10 cellular contexts compared by ENCODE assay signal in genomic region chrX:154437971-154438893, GRCh38. TPM values are rescaled to one million over a fixed set of nuclear protein-coding genes. Genes with fewer than 3 reads are reported as not detected.
A peak's percentile ranks its signal among the peaks of the same experiment; 100 is the strongest.
DNase-seq lines count a peak whose midpoint lies in the region; ATAC-seq and TF ChIP-seq lines count a peak whose summit lies in the region.
"Had no signal": no experiment of that assay in that cellular context is flagged by ENCODE, and none has a peak within 500 bp of the region (broad histone marks: within the 10 kb centered on the region; RNA-seq: fewer than 3 reads in every experiment).

No MANE protein-coding gene starts in this region.

- DNase-seq in Calu3 (no peak), Peyer's patch (no peak), epithelial cell of proximal tubule (ENCODE audit: low read depth) (no peak), NOMO-1 treated with DMSO at 0.1 percent for 48 hours (lab: John Stamatoyannopoulos, UW; ENCODE audit: unreplicated experiment) (no peak), HuH-7 (ENCODE audit: low spot score) (no peak)
- DNase-seq: stimulated activated CD4-positive, alpha-beta T cell treated with anti-CD3 and anti-CD28 coated beads, Interleukin-1b, Interleukin-23, amount 100 ng/mL, for 48 hours had no signal

- H3K36me3 ChIP-seq in Peyer's patch (peaks cover 0 to 25% (median 0%) of the 10 kb centered on the region in 3 donors), parathyroid adenoma (ENCODE audit: control insufficient read depth, insufficient read depth, low read length) (no peaks in the 10 kb centered on the region)

- H3K4me3 ChIP-seq in Peyer's patch (peak overlapping the region; percentile 68 to 81 (median 75)), epithelial cell of proximal tubule (ENCODE audit: low read depth, low read length) (peak overlapping the region; percentile 65), parathyroid adenoma (ENCODE audit: low read depth, low read length) (peak overlapping the region; percentile 46)

- H3K27ac ChIP-seq in Peyer's patch (peak overlapping the region in 1 of 4 donors; percentile 92), parathyroid adenoma (no peak overlapping the region)

- no peaks in the 10 kb centered on the region for H3K27me3 Mint-ChIP-seq in Calu3 (ENCODE audit: unreplicated experiment)

- H3K9ac ChIP-seq in parathyroid adenoma = no peak overlapping the region

- no TSS peak for BruUV-seq in Calu3 (replicated peaks; lab: Mats Ljungman, UMichigan)

- CTCF ChIA-PET in Calu3 (lab: Charles Lee) = no interaction called here

- H3K79me2 ChIP-seq in parathyroid adenoma = peaks cover 6% of the 10 kb centered on the region

- no peak for ATAC-seq in GM19452 (IDR thresholded peaks at IDR 0.05; ENCODE audit: unreplicated experiment)
- ATAC-seq in HG03045 (IDR thresholded peaks at IDR 0.05; ENCODE audit: unreplicated experiment) = no peak
- ATAC-seq: activated CD4-positive, CD25-positive, alpha-beta regulatory T cell treated with anti-CD3 and anti-CD28 coated beads, Interleukin-2, amount 50 U/mL, for 24 hours had no signal

- peak overlapping the region; percentile 76 for H3K4me3 Mint-ChIP-seq in Calu3 (ENCODE audit: low read depth, unreplicated experiment)

- no peak for TF ChIP-seq POLR2A in Peyer's patch (IDR thresholded peaks at IDR 0.05)

- peak overlapping the region; percentile 72 for H3K27ac Mint-ChIP-seq in Calu3 (ENCODE audit: unreplicated experiment)

- no peak for TF ChIP-seq CTCF in Calu3 (IDR thresholded peaks at IDR 0.05; ENCODE audit: unreplicated experiment)
- TF ChIP-seq CTCF in Peyer's patch (IDR thresholded peaks at IDR 0.05) = no peak
- no peak for TF ChIP-seq CTCF in epithelial cell of proximal tubule (conservative IDR thresholded peaks at IDR 0.05; ENCODE audit: low read depth, low read length)
- TF ChIP-seq CTCF in parathyroid adenoma (IDR thresholded peaks at IDR 0.05) = no peak

- H2AFZ ChIP-seq in parathyroid adenoma = no peak overlapping the region

- peaks cover 8% of the 10 kb centered on the region for H3K4me1 Mint-ChIP-seq in Calu3 (ENCODE audit: low read depth, unreplicated experiment)

- H3K4me1 ChIP-seq in Peyer's patch (peaks cover 0 to 14% (median under 1%) of the 10 kb centered on the region in 4 donors), parathyroid adenoma (no peaks in the 10 kb centered on the region)

- H3K9me3 ChIP-seq in Peyer's patch = no peaks in the 10 kb centered on the region
- no peaks in the 10 kb centered on the region for H3K9me3 ChIP-seq in parathyroid adenoma (ENCODE audit: control insufficient read depth, low read length)

- H3K36me3 Mint-ChIP-seq in Calu3 (ENCODE audit: insufficient read depth, unreplicated experiment) = peaks cover 62% of the 10 kb centered on the region

- H3K9me3 Mint-ChIP-seq in Calu3 (ENCODE audit: low read depth, unreplicated experiment) = no peaks in the 10 kb centered on the region

- H3K27me3 ChIP-seq in Peyer's patch (no peaks in the 10 kb centered on the region), parathyroid adenoma (ENCODE audit: control insufficient read depth, insufficient read depth, low read length) (no peaks in the 10 kb centered on the region)

- intact Hi-C loops in Calu3 (cut with micrococcal nuclease; ENCODE audit: unreplicated experiment) = no loop called here

- peak overlapping the region; percentile 47 for H3K4me2 ChIP-seq in parathyroid adenoma (ENCODE audit: low read length)

RNA-seq across cellular contexts. Expression of gene GDI1, which starts 1.3 kb away (rescaled TPM):
- total RNA-seq in Calu3 (2022) = 118 and 130 TPM in 2 replicates
- 100 to 1,000 TPM in 2 of 4 donors, 10 to 100 TPM in 2; 65.2 to 278 (median 117) TPM for total RNA-seq in Peyer's patch
- total RNA-seq in epithelial cell of proximal tubule = 116 and 144 TPM in 2 replicates

RNA-seq across cellular contexts. Expression of gene FAM50A, which starts 5.7 kb away (rescaled TPM):
- total RNA-seq in Calu3 (2022) (87.9 and 88.9 TPM in 2 replicates), Peyer's patch (100 to 1,000 TPM in 1 of 4 donors, 10 to 100 TPM in 3; 35.6 to 212 (median 54.6) TPM), epithelial cell of proximal tubule (51.1 and 74.1 TPM in 2 replicates)

RNA-seq across cellular contexts. Expression of gene ATP6AP1, which starts 9.8 kb away (rescaled TPM):
- total RNA-seq in Calu3 (2022) (109 and 124 TPM in 2 replicates), Peyer's patch (10 to 100 TPM; 11.6 to 80.0 (median 54.9) TPM), epithelial cell of proximal tubule (28.5 and 55.1 TPM in 2 replicates)

RNA-seq across cellular contexts. Expression of gene PLXNA3, which starts 19.8 kb away (rescaled TPM):
- 74.0 and 82.6 TPM in 2 replicates for total RNA-seq in Calu3 (2022)
- total RNA-seq in Peyer's patch = 10 to 100 TPM; 38.0 to 54.6 (median 48.4) TPM
- 5.9 and 14.6 TPM in 2 replicates for total RNA-seq in epithelial cell of proximal tubule

RNA-seq across cellular contexts. Expression of gene TAFAZZIN, which starts 26.9 kb away (rescaled TPM):
- total RNA-seq in Calu3 (2022) (55.0 and 56.3 TPM in 2 replicates), Peyer's patch (100 to 1,000 TPM; 105 to 147 (median 112) TPM), epithelial cell of proximal tubule (33.6 and 55.8 TPM in 2 replicates)
